ENCODE assay signal across 19 cellular contexts in genomic region chr9:27073841-27074728, GRCh38. TPM values are rescaled to one million over a fixed set of nuclear protein-coding genes. Genes with fewer than 3 reads are reported as not detected.
DNase-seq lines count a peak whose midpoint lies in the region; TF ChIP-seq lines count a peak whose summit lies in the region.
"Had no signal": no experiment of that assay in that cellular context is flagged by ENCODE, and none has a peak within 500 bp of the region (broad histone marks: within the 10 kb centered on the region; RNA-seq: fewer than 3 reads in every experiment).

No MANE protein-coding gene starts in this region.

- no peak overlapping the region for H2BK20ac ChIP-seq in H9 (ENCODE audit: low read depth, low read length, poor library complexity, severe bottlenecking)

- H3K79me2 ChIP-seq in H9 (ENCODE audit: insufficient read depth, low read length) (no peaks in the 10 kb centered on the region), fibroblast of lung (ENCODE audit: control insufficient read depth, insufficient read depth, low read length) (no peaks in the 10 kb centered on the region), trophoblast cell (ENCODE audit: control insufficient read depth, insufficient read depth, low read length, poor library complexity) (no peaks in the 10 kb centered on the region)

- no peaks in the 10 kb centered on the region for H3K23me2 ChIP-seq in H9 (ENCODE audit: insufficient read length, low read depth, low read length, poor library complexity, severe bottlenecking)

- peak overlapping the region in 1 of 3 experiments; percentile 56; a peak in 1 of 7 replicates for H3K27ac Mint-ChIP-seq in H9
- H3K27ac Mint-ChIP-seq: CD4-positive, alpha-beta T cell had no signal

- no peaks in the 10 kb centered on the region for H3K36me3 ChIP-seq in MG63
- H3K36me3 ChIP-seq in fibroblast of lung (ENCODE audit: control insufficient read depth, insufficient read depth, low read length): no peaks in the 10 kb centered on the region
- H3K36me3 ChIP-seq in trophoblast cell (ENCODE audit: control insufficient read depth in 1 of 2, insufficient read depth in 2 of 2, low read length in 2 of 2): no peaks in the 10 kb centered on the region
- H3K36me3 ChIP-seq: BLaER1 had no signal

- H3K9me3 Mint-ChIP-seq in H9: no peaks in the 10 kb centered on the region; a peak in 2 of 5 replicates

- H3K27ac ChIP-seq in H9 (ENCODE audit: insufficient read length, low read depth, low read length) (no peak overlapping the region), fibroblast of lung (ENCODE audit: insufficient read depth, low read length) (no peak overlapping the region), trophoblast cell (ENCODE audit: low read depth, low read length) (no peak overlapping the region)
- H3K27ac ChIP-seq: BLaER1, KMS-11 had no signal

- no CpG with 5 or more reads among the region's 4 CpGs for WGBS in H9 (ENCODE audit: extremely low coverage, insufficient read length, low lambda C conversion rate)
- WGBS in trophoblast cell (ENCODE audit: extremely low coverage, insufficient coverage, insufficient read length): no CpG with 5 or more reads among the region's 4 CpGs

- no peak overlapping the region for H2BK5ac ChIP-seq in H9 (ENCODE audit: insufficient read length, low read length)
- H2BK5ac ChIP-seq in trophoblast cell (ENCODE audit: low read depth, low read length, poor library complexity): no peak overlapping the region

- H3K27me3 Mint-ChIP-seq in H9 (ENCODE audit: low read depth): no peaks in the 10 kb centered on the region
- H3K27me3 Mint-ChIP-seq: CD4-positive, alpha-beta T cell had no signal

- no peaks in the 10 kb centered on the region for H3K79me1 ChIP-seq in H9 (ENCODE audit: insufficient read depth, low read depth, low read length, poor library complexity, severe bottlenecking)
- no peaks in the 10 kb centered on the region for H3K79me1 ChIP-seq in trophoblast cell (ENCODE audit: low read length)

- H3K18ac ChIP-seq in H9 (ENCODE audit: insufficient read length, low read depth, low read length) (no peak overlapping the region), trophoblast cell (ENCODE audit: low read length) (no peak overlapping the region)

- H3K4me1 ChIP-seq in H9 (ENCODE audit: insufficient read depth, low read length) (no peaks in the 10 kb centered on the region), fibroblast of lung (ENCODE audit: control insufficient read depth, extremely low read depth, insufficient read depth, low read length) (no peaks in the 10 kb centered on the region), trophoblast cell (ENCODE audit: control insufficient read depth in 1 of 2, insufficient read depth in 2 of 2, low read length in 2 of 2) (no peaks in the 10 kb centered on the region)
- H3K4me1 ChIP-seq: BLaER1 had no signal

- no peaks in the 10 kb centered on the region for H3K9me3 ChIP-seq in H9 (ENCODE audit: control insufficient read depth, low read depth, low read length)
- H3K9me3 ChIP-seq in MG63: no peaks in the 10 kb centered on the region
- no peaks in the 10 kb centered on the region for H3K9me3 ChIP-seq in fibroblast of lung (ENCODE audit: control insufficient read depth, insufficient read depth, low read depth, low read length)
- peaks cover 7% of the 10 kb centered on the region for H3K9me3 ChIP-seq in trophoblast cell (ENCODE audit: insufficient read depth, low read depth, low read length)
- H3K9me3 ChIP-seq: BLaER1 had no signal

- H3T11ph ChIP-seq in H9 (ENCODE audit: low read length): no peak overlapping the region

- H2AFZ ChIP-seq in H9 (ENCODE audit: low read length) (no peak overlapping the region), fibroblast of lung (ENCODE audit: low read length) (no peak overlapping the region), trophoblast cell (ENCODE audit: insufficient read depth, low read length, poor library complexity) (no peak overlapping the region)

- H2BK15ac ChIP-seq in H9 (ENCODE audit: low read depth, low read length): no peak overlapping the region

- DNase-seq in H9 (no peak), MG63 (peak; percentile 65), fibroblast of lung (ENCODE audit: low read depth in 2 of 2) (peak; percentile 7 to 22), trophoblast cell (peak; percentile 73 to 82), T-helper 1 cell (no peak)
- no peak for DNase-seq in activated CD8-positive, alpha-beta memory T cell treated with anti-CD3 and anti-CD28 coated beads, Interleukin-2, amount 50 U/mL, for 4 hours
- no peak for DNase-seq in stimulated activated naive CD4-positive, alpha-beta T cell treated with Interleukin-2 at 50 U/mL for 16 hours (lab: John Stamatoyannopoulos, UW)
- DNase-seq: CD4-positive, alpha-beta T cell; COR-L47; DND-41; NCI-H1417; NCI-H1694 treated with DMSO at 0.1 percent for 48 hours; NCI-H2081 treated with DMSO at 0.1 percent for 48 hours; NCI-H2171 treated with DMSO at 0.1 percent for 48 hours; NCI-H446; NCI-H526 treated with DMSO at 0.1 percent for 48 hours had no signal

- H2BK120ac ChIP-seq in H9 (ENCODE audit: low read depth, low read length, poor library complexity, severe bottlenecking) (no peak overlapping the region), trophoblast cell (ENCODE audit: insufficient read depth, low read length, poor library complexity) (no peak overlapping the region)

- H3K4me1 Mint-ChIP-seq in H9: peaks cover 12% of the 10 kb centered on the region in 2 experiments; a peak in 3 of 4 replicates

- no peaks in the 10 kb centered on the region for H3K27me3 ChIP-seq in H9 (ENCODE audit: insufficient read depth, low read length)
- H3K27me3 ChIP-seq in MG63: no peaks in the 10 kb centered on the region
- no peaks in the 10 kb centered on the region for H3K27me3 ChIP-seq in fibroblast of lung (ENCODE audit: control insufficient read depth, insufficient read depth, low read length)
- H3K27me3 ChIP-seq in trophoblast cell (ENCODE audit: insufficient read depth, low read length): no peaks in the 10 kb centered on the region
- H3K27me3 ChIP-seq: BLaER1 had no signal

- H3K4me3 ChIP-seq in MG63 (no peak overlapping the region), fibroblast of lung (replicated peaks in 1 of 4; ENCODE audit: control extremely low read depth in 1 of 4, insufficient read depth in 1 of 4, low read depth in 3 of 4, low read length in 4 of 4) (no peak overlapping the region), trophoblast cell (ENCODE audit: low read depth, low read length) (no peak overlapping the region)
- H3K4me3 ChIP-seq: BLaER1 had no signal

- peak overlapping the region; percentile 47; the same call in 1 of the 2 replicates for H3K14ac ChIP-seq in H9 (ENCODE audit: insufficient read depth, low read length)
- H3K14ac ChIP-seq in trophoblast cell (ENCODE audit: low read length): no peak overlapping the region

- H4K5ac ChIP-seq in H9 (ENCODE audit: insufficient read length, low read depth, low read length): no peak overlapping the region

- no peak overlapping the region for H3K4me3 Mint-ChIP-seq in H9
- H3K4me3 Mint-ChIP-seq: CD4-positive, alpha-beta T cell had no signal

- H2AK5ac ChIP-seq in H9 (ENCODE audit: insufficient read length, low read length): no peak overlapping the region
- no peak overlapping the region for H2AK5ac ChIP-seq in trophoblast cell (ENCODE audit: low read length)

- TF ChIP-seq CTCF in H9 (conservative IDR thresholded peaks at IDR 0.05) (no peak), fibroblast of lung (conservative IDR thresholded peaks at IDR 0.05 in 1 of 2, IDR thresholded peaks at IDR 0.05 in 1 of 2; ENCODE audit: low read depth in 1 of 2, low read length in 2 of 2) (no peak)

- H3K36me3 Mint-ChIP-seq in H9 (ENCODE audit: insufficient read depth in 1 of 3, low read depth in 3 of 3): peaks cover 3 to 4% (median 3%) of the 10 kb centered on the region in 3 experiments; a peak in 3 of 7 replicates

- H4K20me1 ChIP-seq in H9 (ENCODE audit: control insufficient read depth, insufficient read depth, insufficient read length) (no peaks in the 10 kb centered on the region), fibroblast of lung (ENCODE audit: control insufficient read depth, extremely low read depth, insufficient read depth, low read length) (no peaks in the 10 kb centered on the region)
- H4K20me1 ChIP-seq: BLaER1 had no signal

- H3K23ac ChIP-seq in H9 (ENCODE audit: insufficient read length, low read depth, low read length): no peak overlapping the region
- no peak overlapping the region for H3K23ac ChIP-seq in trophoblast cell (ENCODE audit: low read length)

- no peak overlapping the region for H2BK12ac ChIP-seq in H9 (ENCODE audit: insufficient read length, low read depth, low read length)
- no peak overlapping the region for H2BK12ac ChIP-seq in trophoblast cell (ENCODE audit: low read length)

- H3K4me2 ChIP-seq in H9 (ENCODE audit: insufficient read depth, insufficient read length, low read length) (no peak overlapping the region), fibroblast of lung (ENCODE audit: extremely low read depth, insufficient read depth, low read length) (no peak overlapping the region), trophoblast cell (ENCODE audit: low read length) (no peak overlapping the region)
- H3K4me2 ChIP-seq: BLaER1, KMS-11 had no signal

- no peak overlapping the region for H4K8ac ChIP-seq in H9 (replicated peaks; ENCODE audit: insufficient read length, low read depth, low read length)
- H4K8ac ChIP-seq in trophoblast cell (ENCODE audit: low read depth, low read length): no peak overlapping the region

- H4K91ac ChIP-seq in H9 (ENCODE audit: insufficient read length, low read depth, low read length): no peak overlapping the region
- no peak overlapping the region for H4K91ac ChIP-seq in trophoblast cell (ENCODE audit: low read depth, low read length)

- H3K4ac ChIP-seq in H9 (ENCODE audit: low read depth, low read length) (no peak overlapping the region; the same call in 1 of the 2 replicates), trophoblast cell (ENCODE audit: low read depth, low read length) (no peak overlapping the region)

- H3K9ac ChIP-seq in H9 (ENCODE audit: extremely low read depth, insufficient read length, low read length) (no peak overlapping the region), fibroblast of lung (ENCODE audit: insufficient read depth, low read length) (no peak overlapping the region), trophoblast cell (ENCODE audit: low read length) (no peak overlapping the region)
- H3K9ac ChIP-seq: BLaER1, KMS-11 had no signal

- no peak overlapping the region for H3K56ac ChIP-seq in H9 (ENCODE audit: insufficient read length, low read depth, low read length)

- no peak overlapping the region for H4K12ac ChIP-seq in trophoblast cell (ENCODE audit: low read depth, low read length)

RNA-seq across cellular contexts. Expression of gene TEK, which starts 34.9 kb away (rescaled TPM):
- 1.6 and 1.8 TPM in 2 replicates for total RNA-seq in H9 (2021)
- 0.07 and 0.42 TPM in 2 replicates for total RNA-seq in MG63 (2014; rRNA removed; shearing (Covaris generic); ENCODE audit: low replicate concordance)
- total RNA-seq in fibroblast of lung: 0.51 and 1.8 TPM in 2 replicates
- 0.54 and 0.77 TPM in 2 replicates for polyA plus RNA-seq in fibroblast of lung
- 0.35 and 0.70 TPM in 2 replicates for polyA plus RNA-seq in fibroblast of lung (2012)
- 1.2 TPM in 1 of 2 replicates, not detected in the other for polyA minus RNA-seq in fibroblast of lung (ENCODE audit: low replicate concordance)
- 0.79 and 0.83 TPM in 2 replicates for polyA plus RNA-seq in trophoblast cell (2013)
- total RNA-seq: CD4-positive, alpha-beta T cell; SK-MEL-5 had no signal

Comparison
In these comparisons a context has a peak if more than half of its experiments do, and no peak if none do; other contexts are left out.
1. DNase-seq: peak in MG63 (single experiment), fibroblast of lung (2 of 2) and trophoblast cell (2 of 2); none in H9 (single experiment), activated CD8-positive, alpha-beta memory T cell treated with anti-CD3 and anti-CD28 coated beads, Interleukin-2, amount 50 U/mL, for 4 hours (single experiment), stimulated activated naive CD4-positive, alpha-beta T cell treated with Interleukin-2 at 50 U/mL for 16 hours (single experiment) and T-helper 1 cell (0 of 5).